1 cellular context compared by ENCODE assay signal in genomic region chr10:75269605-75270004, GRCh38.
A peak's percentile ranks its signal among the peaks of the same experiment; 100 is the strongest.
TF ChIP-seq lines count a peak whose summit lies in the region.

No MANE protein-coding gene starts in this region.

TF ChIP-seq in K562, 482 proteins besides CTCF, POLR2A, EP300 and RAD21 (continued from another document):
- TF ChIP-seq CREM (IDR thresholded peaks at IDR 0.05; ENCODE audit: low read depth) (peak; percentile 66), RBM25 (IDR thresholded peaks at IDR 0.05; ENCODE audit: low read depth, low read length, severe bottlenecking) (peak; percentile 38)
